Comparison of ENCODE assay signal across 13 cellular contexts in genomic region chrX:134741801-134742200, GRCh38. TPM values are rescaled to one million over a fixed set of nuclear protein-coding genes. Genes with fewer than 3 reads are reported as not detected.
DNase-seq lines count a peak whose midpoint lies in the region; ATAC-seq and TF ChIP-seq lines count a peak whose summit lies in the region.
"Had no signal": no experiment of that assay in that cellular context is flagged by ENCODE, and none has a peak within 500 bp of the region (broad histone marks: within the 10 kb centered on the region; RNA-seq: fewer than 3 reads in every experiment).

No MANE protein-coding gene starts in this region.

- H3K36me3 ChIP-seq in lower lobe of right lung, result no peaks in the 10 kb centered on the region

- H3K9me3 ChIP-seq in lower lobe of right lung, result no peaks in the 10 kb centered on the region

- H3K4me1 ChIP-seq in lower lobe of right lung, result peaks cover 7% of the 10 kb centered on the region

- no peak overlapping the region for H3K27ac ChIP-seq in lower lobe of right lung

- H3K27me3 ChIP-seq in lower lobe of right lung (ENCODE audit: low read depth), result no peaks in the 10 kb centered on the region

- intact Hi-C loops in lower lobe of right lung (cut with DNase I), result no loop called here

- no peak overlapping the region for H3K4me3 ChIP-seq in lower lobe of right lung

- TF ChIP-seq CTCF in lower lobe of right lung (IDR thresholded peaks at IDR 0.05), result no peak

- no peak for ATAC-seq in lower lobe of right lung
- ATAC-seq: CD8-positive, alpha-beta T cell had no signal

- DNase-seq in NCI-H2171 treated with DMSO at 0.1 percent for 48 hours (lab: John Stamatoyannopoulos, UW) (peak; percentile 29), NCI-H2171 (lab: John Stamatoyannopoulos, UW) (no peak), NCI-H524 (lab: John Stamatoyannopoulos, UW) (peak; percentile 51 to 86), NCI-H82 treated with DMSO at 0.1 percent for 48 hours (lab: John Stamatoyannopoulos, UW; ENCODE audit: unreplicated experiment) (peak; percentile 78), myocyte (ENCODE audit: low read depth) (peak; percentile 51), lower lobe of right lung (no peak), AG20443 (ENCODE audit: low spot score) (no peak)
- DNase-seq: CD8-positive, alpha-beta T cell; COR-L47; DMS153; GF-D8; HCEC 1CT; HFFc6 had no signal

RNA-seq across cellular contexts. Expression of gene PABIR2, which starts 55.2 kb away (rescaled TPM):
- 10.9 and 14.4 TPM in 2 replicates for total RNA-seq in myocyte
- polyA plus RNA-seq in myocyte (2012), result 16.4 TPM
- total RNA-seq in lower lobe of right lung, result 17.0 TPM

Comparison
In these comparisons a context has a peak if more than half of its experiments do, and no peak if none do; other contexts are left out.
1. DNase-seq: peak in NCI-H2171 treated with DMSO at 0.1 percent for 48 hours (single experiment), NCI-H524 (2 of 2), NCI-H82 treated with DMSO at 0.1 percent for 48 hours (single experiment) and myocyte (single experiment); none in NCI-H2171 (single experiment), lower lobe of right lung (single experiment) and AG20443 (single experiment).